Comparison of ENCODE assay signal across 17 cellular contexts in the genomic region with DNA sequence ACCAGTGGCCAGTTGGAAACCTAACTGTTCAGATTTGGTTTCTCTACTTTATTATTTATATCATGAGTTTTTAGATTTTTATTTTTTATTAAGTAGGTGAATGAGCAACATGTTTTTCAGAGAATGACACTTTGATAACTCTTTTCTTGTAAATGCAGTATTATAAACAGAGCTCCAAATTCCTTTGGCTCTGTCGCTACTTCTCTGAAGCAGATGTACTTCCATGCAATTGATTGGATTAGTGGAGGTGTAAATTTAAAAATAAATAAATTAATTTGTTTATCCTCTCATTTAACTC. TPM values are rescaled to one million over a fixed set of nuclear protein-coding genes. Genes with fewer than 3 reads are reported as not detected.
DNase-seq lines count a peak whose midpoint lies in the region; ATAC-seq and TF ChIP-seq lines count a peak whose summit lies in the region.
"Had no signal": no experiment of that assay in that cellular context is flagged by ENCODE, and none has a peak within 500 bp of the region (broad histone marks: within the 10 kb centered on the region; RNA-seq: fewer than 3 reads in every experiment).

No MANE protein-coding gene starts in this region.

- H3K9me3 Mint-ChIP-seq in stimulated activated memory B cell treated with anti-CD40 and anti-IgM and Interleukin-4, amounts not matched to agents 10 μg/mL and 1 μg/mL and 100 μg/mL, for 72 hours = no peaks in the 10 kb centered on the region
- H3K9me3 Mint-ChIP-seq: activated CD4-positive, alpha-beta memory T cell treated with anti-CD3 and anti-CD28 coated beads for 36 hours; activated T-cell treated with anti-CD3 and anti-CD28 coated beads, Interleukin-2, amount 50 U/mL, for 72 hours; central memory CD8-positive, alpha-beta T cell had no signal

- no peaks in the 10 kb centered on the region for H3K36me3 Mint-ChIP-seq in stimulated activated memory B cell treated with anti-CD40 and anti-IgM and Interleukin-4, amounts not matched to agents 10 μg/mL and 1 μg/mL and 100 μg/mL, for 72 hours
- H3K36me3 Mint-ChIP-seq: activated CD4-positive, alpha-beta memory T cell treated with anti-CD3 and anti-CD28 coated beads for 36 hours had no signal

- no peaks in the 10 kb centered on the region for H3K36me3 ChIP-seq in hepatocyte (replicated peaks; ENCODE audit: insufficient read depth, low read depth)
- H3K36me3 ChIP-seq: heart left ventricle had no signal

- no peaks in the 10 kb centered on the region for H3K9me2 ChIP-seq in hepatocyte (replicated peaks; ENCODE audit: insufficient read depth)

- no peak overlapping the region for H3K4me3 Mint-ChIP-seq in stimulated activated memory B cell treated with anti-CD40 and anti-IgM and Interleukin-4, amounts not matched to agents 10 μg/mL and 1 μg/mL and 100 μg/mL, for 72 hours
- H3K4me3 Mint-ChIP-seq: activated CD4-positive, alpha-beta memory T cell treated with anti-CD3 and anti-CD28 coated beads for 36 hours; activated T-cell treated with anti-CD3 and anti-CD28 coated beads, Interleukin-2, amount 50 U/mL, for 72 hours; central memory CD8-positive, alpha-beta T cell; neural crest cell had no signal

- 90% methylated on average over 1 of the region's 1 CpG for WGBS in hepatocyte (ENCODE audit: low lambda C conversion rate, missing lambda C conversion rate)

- no peaks in the 10 kb centered on the region for H3K9me3 ChIP-seq in hepatocyte (ENCODE audit: low read depth)
- H3K9me3 ChIP-seq: heart left ventricle had no signal

- no peak overlapping the region for H3K27ac Mint-ChIP-seq in stimulated activated memory B cell treated with anti-CD40 and anti-IgM and Interleukin-4, amounts not matched to agents 10 μg/mL and 1 μg/mL and 100 μg/mL, for 72 hours
- H3K27ac Mint-ChIP-seq: activated CD4-positive, alpha-beta memory T cell treated with anti-CD3 and anti-CD28 coated beads for 36 hours; activated T-cell treated with anti-CD3 and anti-CD28 coated beads, Interleukin-2, amount 50 U/mL, for 72 hours had no signal

- H3K27me3 Mint-ChIP-seq in stimulated activated memory B cell treated with anti-CD40 and anti-IgM and Interleukin-4, amounts not matched to agents 10 μg/mL and 1 μg/mL and 100 μg/mL, for 72 hours = peaks cover 28% of the 10 kb centered on the region

- no peaks in the 10 kb centered on the region for H3K4me1 Mint-ChIP-seq in stimulated activated memory B cell treated with anti-CD40 and anti-IgM and Interleukin-4, amounts not matched to agents 10 μg/mL and 1 μg/mL and 100 μg/mL, for 72 hours
- H3K4me1 Mint-ChIP-seq: central memory CD8-positive, alpha-beta T cell had no signal

- H4K20me1 ChIP-seq in hepatocyte (ENCODE audit: insufficient read depth, poor library complexity, severe bottlenecking) = no peaks in the 10 kb centered on the region

- H3K4me1 ChIP-seq in hepatocyte (ENCODE audit: insufficient read depth) = no peaks in the 10 kb centered on the region
- H3K4me1 ChIP-seq: heart left ventricle had no signal

- peak overlapping the region; percentile 60 for H2AFZ ChIP-seq in hepatocyte

- H3K4me3 ChIP-seq in hepatocyte = no peak overlapping the region
- H3K4me3 ChIP-seq: heart left ventricle had no signal

- TF ChIP-seq CTCF in hepatocyte (IDR thresholded peaks at IDR 0.05; ENCODE audit: poor library complexity) = no peak

- ATAC-seq in GM19455 (IDR thresholded peaks at IDR 0.05; ENCODE audit: unreplicated experiment) (peak; percentile 19), HG03571 (IDR thresholded peaks at IDR 0.05; ENCODE audit: unreplicated experiment) (peak; percentile 6)
- no peak for ATAC-seq in stimulated activated memory B cell treated with anti-CD40 and anti-IgM and Interleukin-4, amounts not matched to agents 10 μg/mL and 1 μg/mL and 100 μg/mL, for 72 hours

- no peaks in the 10 kb centered on the region for H3K27me3 ChIP-seq in hepatocyte
- H3K27me3 ChIP-seq: heart left ventricle had no signal

- no peak overlapping the region for H3K4me2 ChIP-seq in hepatocyte

- H3K79me2 ChIP-seq in hepatocyte = no peaks in the 10 kb centered on the region

- no peak overlapping the region for H3K27ac ChIP-seq in hepatocyte
- H3K27ac ChIP-seq: heart left ventricle had no signal

- DNase-seq in DMS114 treated with DMSO at 0.1 percent for 48 hours (lab: John Stamatoyannopoulos, UW; ENCODE audit: unreplicated experiment) (peak; percentile 55), hepatocyte (ENCODE audit: low spot score) (no peak), NCI-H1417 treated with DMSO at 0.1 percent for 48 hours (lab: John Stamatoyannopoulos, UW) (no peak), NCI-H2196 treated with DMSO at 0.1 percent for 48 hours (lab: John Stamatoyannopoulos, UW; ENCODE audit: unreplicated experiment) (no peak)
- no peak for DNase-seq in activated naive CD4-positive, alpha-beta T cell (lab: John Stamatoyannopoulos, UW)
- DNase-seq: effector CD8-positive, alpha-beta T cell had no signal

RNA-seq across cellular contexts. Expression of gene ICA1, which starts 34.3 kb away (rescaled TPM):
- 32.9 and 36.7 TPM in 2 replicates for total RNA-seq in hepatocyte
- polyA plus RNA-seq in hepatocyte = 40.1 TPM in 2 replicates
- total RNA-seq: LHCN-M2 had no signal
- polyA plus RNA-seq: AG04450, fibroblast of lung had no signal
